In the genomic region with DNA sequence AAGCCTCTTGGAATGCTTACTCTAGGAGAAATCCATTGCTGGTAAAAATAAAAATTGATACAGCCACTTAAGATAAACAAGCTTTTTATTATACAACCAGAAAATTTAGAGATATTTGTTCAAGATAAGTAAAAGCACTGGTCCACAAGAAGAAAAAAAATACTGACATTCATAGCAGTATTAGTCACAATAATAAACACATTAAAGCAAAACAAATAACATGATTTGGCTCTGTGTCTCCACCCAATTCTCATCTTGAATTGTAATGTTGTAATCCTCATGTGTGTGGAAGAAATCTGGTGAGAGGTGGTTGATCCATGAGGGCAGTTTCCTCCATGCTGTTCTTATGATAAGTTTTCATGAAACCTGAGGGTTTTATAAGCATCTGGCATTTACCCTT, we compare ENCODE assay signal across 19 cellular contexts.
DNase-seq lines count a peak whose midpoint lies in the region; ATAC-seq and TF ChIP-seq lines count a peak whose summit lies in the region.
"Had no signal": no experiment of that assay in that cellular context is flagged by ENCODE, and none has a peak within 500 bp of the region (broad histone marks: within the 10 kb centered on the region; RNA-seq: fewer than 3 reads in every experiment).

No MANE protein-coding gene starts in this region.

- peak; percentile 66 for DNase-seq in M059J (ENCODE audit: low read depth)
- peak; percentile 25 for DNase-seq in dedifferentiated amniotic fluid mesenchymal stem cell (ENCODE audit: extremely low spot score)
- peak; percentile 56 for DNase-seq in fibroblast of villous mesenchyme (ENCODE audit: low read depth)
- DNase-seq in cerebellum (ENCODE audit: low spot score) = no peak
- no peak for DNase-seq in EL
- DNase-seq: 8988T, GF-D8, Kasumi-1, NCI-H1092, NCI-H1436 treated with DMSO at 0.1 percent for 48 hours, NCI-H1930, NCI-H2227 treated with DMSO at 0.1 percent for 48 hours, NCI-H510A, NCI-H748 treated with DMSO at 0.1 percent for 48 hours, SHP77 treated with DMSO at 0.1 percent for 48 hours had no signal

- H3K4me1 ChIP-seq in ACC112 (ENCODE audit: control insufficient read depth, insufficient read depth, low read length, unreplicated experiment) = no peaks in the 10 kb centered on the region

- no peak for TF ChIP-seq CTCF in fibroblast of villous mesenchyme (IDR thresholded peaks at IDR 0.05; ENCODE audit: insufficient read depth, low read depth, low read length)

- H3K27ac ChIP-seq in ACC112 (ENCODE audit: low read depth, low read length) = peak overlapping the region; percentile 65
- H3K27ac ChIP-seq: RWPE1 had no signal

- H3K36me3 ChIP-seq in ACC112 (ENCODE audit: insufficient read depth, low read length) = no peaks in the 10 kb centered on the region

- no peak for ATAC-seq in GM19035 (IDR thresholded peaks at IDR 0.05; ENCODE audit: unreplicated experiment)
- ATAC-seq in HG03571 (IDR thresholded peaks at IDR 0.05; ENCODE audit: unreplicated experiment) = no peak

- H3K4me3 ChIP-seq in ACC112 (ENCODE audit: low read depth, low read length) (0 out of 2 replicates have a peak overlapping the region, but pooled peaks have one; percentile 22), fibroblast of villous mesenchyme (ENCODE audit: low read depth, low read length) (no peak overlapping the region)

- no peaks in the 10 kb centered on the region for H3K27me3 ChIP-seq in ACC112 (ENCODE audit: insufficient read depth, low read length)

- no peak overlapping the region for H2AFZ ChIP-seq in ACC112 (ENCODE audit: low read length, unreplicated experiment)

- no peaks in the 10 kb centered on the region for H3K79me2 ChIP-seq in ACC112 (ENCODE audit: control insufficient read depth, insufficient read depth, low read length, unreplicated experiment)

Comparison
In these comparisons a context has a peak if more than half of its experiments do, and no peak if none do; other contexts are left out.
1. DNase-seq: peak in M059J (single experiment), dedifferentiated amniotic fluid mesenchymal stem cell (single experiment) and fibroblast of villous mesenchyme (single experiment); none in cerebellum (single experiment) and EL (single experiment).